8 cellular contexts compared by ENCODE assay signal in the genomic region with DNA sequence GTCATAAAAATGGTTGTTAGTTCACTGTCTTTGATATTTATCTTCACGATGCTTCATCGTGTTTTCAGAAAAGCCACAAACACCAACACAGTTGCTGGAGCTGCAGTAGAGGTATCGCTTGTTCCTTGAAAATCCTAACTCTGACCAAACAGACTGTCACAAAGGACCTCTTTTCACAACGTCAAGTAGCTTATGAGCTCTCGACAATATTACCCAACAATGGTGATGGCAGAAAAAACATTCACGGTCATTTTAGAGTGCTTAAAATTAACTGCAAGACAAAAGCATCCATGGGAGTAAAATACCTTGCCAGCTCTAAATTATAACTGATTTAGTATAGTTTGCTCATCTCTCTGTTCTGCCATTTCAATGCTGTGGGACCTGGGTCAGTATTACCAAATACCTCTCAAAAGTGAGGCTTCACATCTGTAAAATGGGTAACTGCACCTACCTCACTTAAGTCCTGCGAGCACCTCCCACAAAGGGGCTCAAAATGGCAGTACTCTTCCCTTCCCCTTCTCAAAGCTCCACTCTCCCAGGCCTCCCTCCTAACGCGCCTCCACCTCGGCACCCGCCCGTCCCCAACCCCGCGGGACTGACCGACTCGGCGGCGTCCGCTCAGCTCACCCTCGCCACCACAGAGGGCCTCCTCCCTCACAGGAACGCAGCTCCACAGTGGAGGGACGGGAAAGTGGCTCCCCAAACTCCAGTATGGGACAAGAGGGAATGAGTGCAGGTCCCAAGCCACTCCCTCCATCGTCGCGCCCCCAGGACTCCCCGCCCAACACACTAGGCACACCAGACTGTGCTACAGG. TPM values are rescaled to one million over a fixed set of nuclear protein-coding genes. Genes with fewer than 3 reads are reported as not detected.
DNase-seq lines count a peak whose midpoint lies in the region; ATAC-seq and TF ChIP-seq lines count a peak whose summit lies in the region.

No MANE protein-coding gene starts in this region.

- peaks cover 5% of the 10 kb centered on the region for H3K9me3 Mint-ChIP-seq in activated T-helper 2 cell treated with anti-CD3 and anti-CD28 coated beads, Interferon-gamma antibody, Interleukin-2, Interleukin-4, amounts not matched to agents 10 μg/mL and 5 μg/mL and 100 μg/mL, durations not matched to agents 14 hours and 24 hours and 36 hours
- H3K9me3 Mint-ChIP-seq in glutamatergic neuron (ENCODE audit: unreplicated experiment) = peaks cover 6% of the 10 kb centered on the region

- TF ChIP-seq CTCF in GM10266 (IDR thresholded peaks at IDR 0.05; ENCODE audit: control insufficient read depth, insufficient read depth, low read depth, missing control alignments) (no peak), glutamatergic neuron (IDR thresholded peaks at IDR 0.05; ENCODE audit: partially characterized antibody, unreplicated experiment) (no peak), parathyroid adenoma (IDR thresholded peaks at IDR 0.05) (no peak), WERI-Rb-1 (IDR thresholded peaks at IDR 0.05; ENCODE audit: low read depth, low read length) (no peak)

- H3K36me3 Mint-ChIP-seq in activated T-helper 2 cell treated with anti-CD3 and anti-CD28 coated beads, Interferon-gamma antibody, Interleukin-2, Interleukin-4, amounts not matched to agents 10 μg/mL and 5 μg/mL and 100 μg/mL, durations not matched to agents 14 hours and 24 hours and 36 hours (ENCODE audit: low read depth) = peaks cover 52% of the 10 kb centered on the region
- peaks cover 4% of the 10 kb centered on the region for H3K36me3 Mint-ChIP-seq in glutamatergic neuron (ENCODE audit: unreplicated experiment)

- H3K27me3 ChIP-seq in HUES6 (ENCODE audit: control insufficient read depth, insufficient read depth, low read length) (no peaks in the 10 kb centered on the region), parathyroid adenoma (ENCODE audit: control insufficient read depth, insufficient read depth, low read length) (no peaks in the 10 kb centered on the region), WERI-Rb-1 (ENCODE audit: insufficient read depth, low read depth, severe bottlenecking) (no peaks in the 10 kb centered on the region)

- peaks cover 16% of the 10 kb centered on the region; the same call in 1 of the 2 replicates for H3K4me1 ChIP-seq in HUES6 (ENCODE audit: control insufficient read depth, insufficient read depth, low read length)
- H3K4me1 ChIP-seq in parathyroid adenoma = peaks cover 2% of the 10 kb centered on the region

- H3K9ac ChIP-seq in HUES6 (ENCODE audit: low read length) = peak overlapping the region; percentile 86
- no peak overlapping the region for H3K9ac ChIP-seq in parathyroid adenoma

- H3K79me2 ChIP-seq in parathyroid adenoma = no peaks in the 10 kb centered on the region

- H3K4me3 Mint-ChIP-seq in activated T-helper 2 cell treated with anti-CD3 and anti-CD28 coated beads, Interferon-gamma antibody, Interleukin-2, Interleukin-4, amounts not matched to agents 10 μg/mL and 5 μg/mL and 100 μg/mL, durations not matched to agents 14 hours and 24 hours and 36 hours (ENCODE audit: low read depth) = peak overlapping the region; percentile 91
- peak overlapping the region; percentile 95 for H3K4me3 Mint-ChIP-seq in glutamatergic neuron (ENCODE audit: unreplicated experiment)

- intact Hi-C loops in activated T-helper 2 cell treated with anti-CD3 and anti-CD28 coated beads, Interferon-gamma antibody, Interleukin-2, Interleukin-4, amounts not matched to agents 10 μg/mL and 5 μg/mL and 100 μg/mL, durations not matched to agents 14 hours and 24 hours and 36 hours (cut with micrococcal nuclease) = loop anchor here (1.0 to 5.0 kb wide), 4 partner anchors 37 to 308 kb away; partner anchors contain the start of genes IFT80, KPNA4, PPM1L and SMC4

- H3K27ac ChIP-seq in HUES6 (ENCODE audit: low read depth, low read length) (peak overlapping the region; percentile 96), parathyroid adenoma (peak overlapping the region; percentile 56), WERI-Rb-1 (no peak overlapping the region)

- DNase-seq in GM10266 (ENCODE audit: extremely low spot score) (peak; percentile 68), glutamatergic neuron (peak; percentile 65), NCI-H1436 (lab: John Stamatoyannopoulos, UW) (no peak), WERI-Rb-1 (no peak)
- no peak for DNase-seq in activated T-helper 2 cell treated with anti-CD3 and anti-CD28 coated beads, Interferon-gamma antibody, Interleukin-2, Interleukin-4, amounts not matched to agents 10 μg/mL and 5 μg/mL and 100 μg/mL, durations not matched to agents 14 hours and 24 hours and 36 hours (ENCODE audit: low spot score)

- H3K4me1 Mint-ChIP-seq in activated T-helper 2 cell treated with anti-CD3 and anti-CD28 coated beads, Interferon-gamma antibody, Interleukin-2, Interleukin-4, amounts not matched to agents 10 μg/mL and 5 μg/mL and 100 μg/mL, durations not matched to agents 14 hours and 24 hours and 36 hours (ENCODE audit: low read depth) = peaks cover 38% of the 10 kb centered on the region
- peaks cover 3% of the 10 kb centered on the region for H3K4me1 Mint-ChIP-seq in glutamatergic neuron (ENCODE audit: low read depth, unreplicated experiment)

- H3K27ac Mint-ChIP-seq in activated T-helper 2 cell treated with anti-CD3 and anti-CD28 coated beads, Interferon-gamma antibody, Interleukin-2, Interleukin-4, amounts not matched to agents 10 μg/mL and 5 μg/mL and 100 μg/mL, durations not matched to agents 14 hours and 24 hours and 36 hours = peak overlapping the region; percentile 95
- H3K27ac Mint-ChIP-seq in glutamatergic neuron (ENCODE audit: unreplicated experiment) = peak overlapping the region; percentile 91

- H3K4me3 ChIP-seq in HUES6 (ENCODE audit: low read depth, low read length) (peak overlapping the region; percentile 94), parathyroid adenoma (ENCODE audit: low read depth, low read length) (peak overlapping the region; percentile 56), WERI-Rb-1 (ENCODE audit: low read depth, low read length) (no peak overlapping the region)

- peak overlapping the region; percentile 71 for H3K4me2 ChIP-seq in parathyroid adenoma (ENCODE audit: low read length)

- peak; percentile 40 for ATAC-seq in GM21447 (IDR thresholded peaks at IDR 0.05; ENCODE audit: unreplicated experiment)

- peaks cover 5% of the 10 kb centered on the region; the same call in 1 of the 2 replicates for H3K9me3 ChIP-seq in HUES6 (ENCODE audit: control insufficient read depth, insufficient read depth, low read depth, low read length)
- H3K9me3 ChIP-seq in parathyroid adenoma (ENCODE audit: control insufficient read depth, low read length) = no peaks in the 10 kb centered on the region
- H3K9me3 ChIP-seq in WERI-Rb-1 (ENCODE audit: severe bottlenecking) = peaks cover 3% of the 10 kb centered on the region

- H3K27me3 Mint-ChIP-seq in activated T-helper 2 cell treated with anti-CD3 and anti-CD28 coated beads, Interferon-gamma antibody, Interleukin-2, Interleukin-4, amounts not matched to agents 10 μg/mL and 5 μg/mL and 100 μg/mL, durations not matched to agents 14 hours and 24 hours and 36 hours (ENCODE audit: low read depth) = no peaks in the 10 kb centered on the region
- peaks cover 4% of the 10 kb centered on the region for H3K27me3 Mint-ChIP-seq in glutamatergic neuron (ENCODE audit: unreplicated experiment)

- H2AFZ ChIP-seq in parathyroid adenoma = peak overlapping the region; percentile 95

- H3K36me3 ChIP-seq in HUES6 (ENCODE audit: control insufficient read depth, insufficient read depth, low read length) (peaks cover 26% of the 10 kb centered on the region), parathyroid adenoma (ENCODE audit: control insufficient read depth, insufficient read depth, low read length) (no peaks in the 10 kb centered on the region), WERI-Rb-1 (no peaks in the 10 kb centered on the region)

RNA-seq across cellular contexts. Expression of gene TRIM59, which starts 0.5 kb away (rescaled TPM):
- 35.9 and 37.0 TPM in 2 replicates for total RNA-seq in activated T-helper 2 cell treated with anti-CD3 and anti-CD28 coated beads, Interferon-gamma antibody, Interleukin-2, Interleukin-4, amounts not matched to agents 10 μg/mL and 5 μg/mL and 100 μg/mL, durations not matched to agents 14 hours and 24 hours and 36 hours
- 10.1 TPM for total RNA-seq in glutamatergic neuron (ENCODE audit: unreplicated experiment)

RNA-seq across cellular contexts. Expression of gene SMC4, which starts 49.6 kb away (rescaled TPM):
- 180 and 194 TPM in 2 replicates for total RNA-seq in activated T-helper 2 cell treated with anti-CD3 and anti-CD28 coated beads, Interferon-gamma antibody, Interleukin-2, Interleukin-4, amounts not matched to agents 10 μg/mL and 5 μg/mL and 100 μg/mL, durations not matched to agents 14 hours and 24 hours and 36 hours
- total RNA-seq in glutamatergic neuron (ENCODE audit: unreplicated experiment) = 34.0 TPM

RNA-seq across cellular contexts. Expression of gene IFT80, which starts 50.0 kb away (rescaled TPM):
- 16.6 and 19.2 TPM in 2 replicates for total RNA-seq in activated T-helper 2 cell treated with anti-CD3 and anti-CD28 coated beads, Interferon-gamma antibody, Interleukin-2, Interleukin-4, amounts not matched to agents 10 μg/mL and 5 μg/mL and 100 μg/mL, durations not matched to agents 14 hours and 24 hours and 36 hours
- total RNA-seq in glutamatergic neuron (ENCODE audit: unreplicated experiment) = 32.7 TPM

Comparison
In these comparisons a context has a peak if more than half of its experiments do, and no peak if none do; other contexts are left out.
1. DNase-seq: peak in GM10266 (single experiment) and glutamatergic neuron (single experiment); none in activated T-helper 2 cell treated with anti-CD3 and anti-CD28 coated beads, Interferon-gamma antibody, Interleukin-2, Interleukin-4, amounts not matched to agents 10 μg/mL and 5 μg/mL and 100 μg/mL, durations not matched to agents 14 hours and 24 hours and 36 hours (single experiment), NCI-H1436 (single experiment) and WERI-Rb-1 (single experiment).